14 cellular contexts compared by ENCODE assay signal in genomic region chr7:120394595-120394994, GRCh38.
A peak's percentile ranks its signal among the peaks of the same experiment; 100 is the strongest.
DNase-seq lines count a peak whose midpoint lies in the region; ATAC-seq lines count a peak whose summit lies in the region.
"Had no signal": no experiment of that assay in that cellular context is flagged by ENCODE, and none has a peak within 500 bp of the region (broad histone marks: within the 10 kb centered on the region; RNA-seq: fewer than 3 reads in every experiment).

No MANE protein-coding gene starts in this region.

- H3K27ac Mint-ChIP-seq in stimulated activated naive CD8-positive, alpha-beta T cell treated with anti-CD3 and anti-CD28 coated beads, Interleukin-15, amount 100 ng/mL, for 72 hours = no peak overlapping the region
- H3K27ac Mint-ChIP-seq: activated naive CD4-positive, alpha-beta T cell treated with anti-CD3 and anti-CD28 coated beads, Interleukin-2, amount 50 U/mL, for 72 hours; endodermal cell; stimulated activated memory B cell treated with anti-CD40 and anti-IgM and Interleukin-4, amounts not matched to agents 10 μg/mL and 1 μg/mL and 100 μg/mL, for 72 hours had no signal

- H3K9me3 Mint-ChIP-seq in stimulated activated naive CD8-positive, alpha-beta T cell treated with anti-CD3 and anti-CD28 coated beads, Interleukin-15, amount 100 ng/mL, for 72 hours = no peaks in the 10 kb centered on the region
- H3K9me3 Mint-ChIP-seq: endodermal cell had no signal

- no peak overlapping the region for H3K4me3 Mint-ChIP-seq in stimulated activated naive CD8-positive, alpha-beta T cell treated with anti-CD3 and anti-CD28 coated beads, Interleukin-15, amount 100 ng/mL, for 72 hours
- H3K4me3 Mint-ChIP-seq: endodermal cell; H9; stimulated activated memory B cell treated with anti-CD40 and anti-IgM and Interleukin-4, amounts not matched to agents 10 μg/mL and 1 μg/mL and 100 μg/mL, for 72 hours had no signal

- no peak for DNase-seq in NCI-H128 (lab: John Stamatoyannopoulos, UW; ENCODE audit: unreplicated experiment)
- no peak for DNase-seq in stimulated activated naive CD8-positive, alpha-beta T cell treated with anti-CD3 and anti-CD28 coated beads, Interleukin-15, amount 100 ng/mL, for 72 hours
- no peak for DNase-seq in activated CD4-positive, alpha-beta T cell treated with anti-CD3 and anti-CD28 coated beads for 1 hour
- DNase-seq in NCI-H345 (lab: John Stamatoyannopoulos, UW) = no peak
- DNase-seq: DMS79; endodermal cell; H9; stimulated activated CD4-positive, alpha-beta T cell treated with anti-CD3 and anti-CD28 coated beads, Interleukin-4, amount 100 ng/mL, for 4 hours had no signal

- H3K27me3 Mint-ChIP-seq in stimulated activated naive CD8-positive, alpha-beta T cell treated with anti-CD3 and anti-CD28 coated beads, Interleukin-15, amount 100 ng/mL, for 72 hours = no peaks in the 10 kb centered on the region
- H3K27me3 Mint-ChIP-seq: stimulated activated memory B cell treated with anti-CD40 and anti-IgM and Interleukin-4, amounts not matched to agents 10 μg/mL and 1 μg/mL and 100 μg/mL, for 72 hours had no signal

- ATAC-seq in GM18520 (IDR thresholded peaks at IDR 0.05; ENCODE audit: unreplicated experiment) = peak; percentile 29
- ATAC-seq in GM21390 (IDR thresholded peaks at IDR 0.05; ENCODE audit: unreplicated experiment) = peak; percentile 49
- peak; percentile 51 for ATAC-seq in HG02884 (IDR thresholded peaks at IDR 0.05; ENCODE audit: unreplicated experiment)
- ATAC-seq in HG03565 (IDR thresholded peaks at IDR 0.05; ENCODE audit: unreplicated experiment) = peak; percentile 47
- no peak for ATAC-seq in stimulated activated naive CD8-positive, alpha-beta T cell treated with anti-CD3 and anti-CD28 coated beads, Interleukin-15, amount 100 ng/mL, for 72 hours
- ATAC-seq: stimulated activated memory B cell treated with anti-CD40 and anti-IgM and Interleukin-4, amounts not matched to agents 10 μg/mL and 1 μg/mL and 100 μg/mL, for 72 hours had no signal

- no peaks in the 10 kb centered on the region for H3K4me1 Mint-ChIP-seq in stimulated activated naive CD8-positive, alpha-beta T cell treated with anti-CD3 and anti-CD28 coated beads, Interleukin-15, amount 100 ng/mL, for 72 hours
- H3K4me1 Mint-ChIP-seq: stimulated activated memory B cell treated with anti-CD40 and anti-IgM and Interleukin-4, amounts not matched to agents 10 μg/mL and 1 μg/mL and 100 μg/mL, for 72 hours had no signal
